In genomic region chr17:10349403-10349802, GRCh38 we compare ENCODE assay signal across 13 cellular contexts. TPM values are rescaled to one million over a fixed set of nuclear protein-coding genes. Genes with fewer than 3 reads are reported as not detected.
A peak's percentile ranks its signal among the peaks of the same experiment; 100 is the strongest.
DNase-seq lines count a peak whose midpoint lies in the region; ATAC-seq, FAIRE-seq and TF ChIP-seq lines count a peak whose summit lies in the region.
"Had no signal": no experiment of that assay in that cellular context is flagged by ENCODE, and none has a peak within 500 bp of the region (broad histone marks: within the 10 kb centered on the region; RNA-seq: fewer than 3 reads in every experiment).

No MANE protein-coding gene starts in this region.

- in situ Hi-C loops in K562 (cut with MboI), result no loop called here

- TF ChIP-seq CTCF in GM12874 (IDR thresholded peaks at IDR 0.05; ENCODE audit: insufficient read depth, low read depth, low read length) (peak; percentile 48; the same call in 1 of the 2 replicates), K562 (IDR thresholded peaks at IDR 0.05 in 2 of 3, conservative IDR thresholded peaks at IDR 0.05 in 1 of 3; ENCODE audit: insufficient read depth in 2 of 3, low read depth in 1 of 3, low read length in 3 of 3) (no peak), nephron progenitor cell (IDR thresholded peaks at IDR 0.05) (no peak)

- no peak overlapping the region for H3K27ac Mint-ChIP-seq in nephron progenitor cell
- H3K27ac Mint-ChIP-seq: activated T-helper 17 cell treated with anti-CD3 and anti-CD28 coated beads, Interleukin-2, amount 50 U/mL, for 72 hours had no signal

- H3K4me2 ChIP-seq in K562 (ENCODE audit: insufficient read depth, low read length) (no peak overlapping the region), trophoblast cell (ENCODE audit: low read length) (no peak overlapping the region)

- H3K4me3 ChIP-seq in K562 (no peak overlapping the region), trophoblast cell (ENCODE audit: low read depth, low read length) (no peak overlapping the region)

- H3K9me3 ChIP-seq in K562 (replicated peaks; ENCODE audit: control insufficient read depth, insufficient read depth, low read depth, low read length) (no peaks in the 10 kb centered on the region), trophoblast cell (ENCODE audit: insufficient read depth, low read depth, low read length) (peaks cover 2% of the 10 kb centered on the region)

- no peaks in the 10 kb centered on the region for H3K79me1 ChIP-seq in trophoblast cell (ENCODE audit: low read length)

- H3K36me3 ChIP-seq in K562 (ENCODE audit: control insufficient read depth, insufficient read depth, low read length), result no peaks in the 10 kb centered on the region
- no peaks in the 10 kb centered on the region for H3K36me3 ChIP-seq in trophoblast cell (ENCODE audit: control insufficient read depth in 1 of 2, insufficient read depth in 2 of 2, low read length in 2 of 2)

- H4K8ac ChIP-seq in trophoblast cell (ENCODE audit: low read depth, low read length), result no peak overlapping the region

- TF ChIP-seq EP300 in K562 (IDR thresholded peaks at IDR 0.05; ENCODE audit: low read length), result no peak

- H2BK5ac ChIP-seq in trophoblast cell (ENCODE audit: low read depth, low read length, poor library complexity), result no peak overlapping the region

- WGBS in K562 (ENCODE audit: insufficient coverage, low coverage, missing lambda C conversion rate), result 36% methylated on average over 1 of the region's 1 CpG
- WGBS in trophoblast cell (ENCODE audit: extremely low coverage, insufficient coverage, insufficient read length), result no CpG with 5 or more reads among the region's 1 CpG

- DNase-seq in HT1080 (ENCODE audit: low read depth) (peak; percentile 25), K562 (ENCODE audit: extremely low read depth in 1 of 4, low spot score in 3 of 4) (no peak), trophoblast cell (peak; percentile 8 to 42), HuH-7 (ENCODE audit: low spot score) (no peak), nephron progenitor cell (no peak)
- DNase-seq: activated CD4-positive, CD25-positive, alpha-beta regulatory T cell; DMS53; HCEC 1CT; NCI-H345; SHP77 had no signal

- H2AK5ac ChIP-seq in trophoblast cell (ENCODE audit: low read length), result no peak overlapping the region

- H3K36me3 Mint-ChIP-seq in nephron progenitor cell (ENCODE audit: low read depth), result no peaks in the 10 kb centered on the region

- no TSS peak for BruUV-seq in K562 (replicated peaks; lab: Mats Ljungman, UMichigan)

- H3K4me3 Mint-ChIP-seq in nephron progenitor cell, result no peak overlapping the region
- H3K4me3 Mint-ChIP-seq: activated T-helper 17 cell treated with anti-CD3 and anti-CD28 coated beads, Interleukin-2, amount 50 U/mL, for 72 hours had no signal

- H3K9ac ChIP-seq in K562 (ENCODE audit: insufficient read depth in 1 of 2, low read depth in 2 of 2, low read length in 2 of 2) (no peak overlapping the region), trophoblast cell (ENCODE audit: low read length) (no peak overlapping the region)

- no peak for TF ChIP-seq POLR2A in K562 (conservative IDR thresholded peaks at IDR 0.05)

- H3K9me1 ChIP-seq in K562 (ENCODE audit: control insufficient read depth, insufficient read depth, low read length), result no peaks in the 10 kb centered on the region

- H3K23ac ChIP-seq in trophoblast cell (ENCODE audit: low read length), result no peak overlapping the region

- H3K79me2 ChIP-seq in K562 (ENCODE audit: control insufficient read depth, insufficient read depth, low read length) (no peaks in the 10 kb centered on the region), trophoblast cell (ENCODE audit: control insufficient read depth, insufficient read depth, low read length, poor library complexity) (no peaks in the 10 kb centered on the region)

- H3K4me1 Mint-ChIP-seq in nephron progenitor cell, result no peaks in the 10 kb centered on the region
- H3K4me1 Mint-ChIP-seq: activated T-helper 17 cell treated with anti-CD3 and anti-CD28 coated beads, Interleukin-2, amount 50 U/mL, for 72 hours had no signal

- no peak for FAIRE-seq in K562 (lab: Jason Lieb, UNC)

- TF ChIP-seq RAD21 in K562 (CRISPR knock-in tag; conservative IDR thresholded peaks at IDR 0.05 in 1 of 2, IDR thresholded peaks at IDR 0.05 in 1 of 2), result no peak

- H3K4ac ChIP-seq in trophoblast cell (ENCODE audit: low read depth, low read length), result no peak overlapping the region

- H3K27me3 ChIP-seq in K562 (ENCODE audit: control insufficient read depth in 2 of 2, insufficient read depth in 2 of 2, low read length in 2 of 2) (no peaks in the 10 kb centered on the region), trophoblast cell (ENCODE audit: insufficient read depth, low read length) (no peaks in the 10 kb centered on the region)

- no peaks in the 10 kb centered on the region for H3K4me1 ChIP-seq in K562 (replicated peaks in 1 of 2; ENCODE audit: control insufficient read depth in 2 of 2, insufficient read depth in 2 of 2, low read length in 2 of 2)
- H3K4me1 ChIP-seq in trophoblast cell (ENCODE audit: control insufficient read depth in 1 of 2, insufficient read depth in 2 of 2, low read length in 2 of 2), result no peaks in the 10 kb centered on the region

- H2AFZ ChIP-seq in K562 (ENCODE audit: low read depth, low read length) (no peak overlapping the region), trophoblast cell (ENCODE audit: insufficient read depth, low read length, poor library complexity) (no peak overlapping the region)

- H3K27ac ChIP-seq in K562 (ENCODE audit: extremely low read depth, low read depth, low read length) (no peak overlapping the region), trophoblast cell (ENCODE audit: low read depth, low read length) (no peak overlapping the region)

- H3K27me3 Mint-ChIP-seq in nephron progenitor cell (ENCODE audit: low read depth, poor library complexity), result peaks cover 7% of the 10 kb centered on the region
- H3K27me3 Mint-ChIP-seq: activated T-helper 17 cell treated with anti-CD3 and anti-CD28 coated beads, Interleukin-2, amount 50 U/mL, for 72 hours had no signal

- POLR2A ChIA-PET in K562 (lab: Yijun Ruan, JAX), result interaction anchor here (0.8 kb wide), 1 partner anchor 1288 kb away, joined by 3 read pairs; no protein-coding TSS in a partner anchor

- H3K14ac ChIP-seq in trophoblast cell (ENCODE audit: low read length), result no peak overlapping the region

- H2BK120ac ChIP-seq in trophoblast cell (ENCODE audit: insufficient read depth, low read length, poor library complexity), result no peak overlapping the region

- H3K9me3 Mint-ChIP-seq in nephron progenitor cell, result no peaks in the 10 kb centered on the region
- H3K9me3 Mint-ChIP-seq: activated T-helper 17 cell treated with anti-CD3 and anti-CD28 coated beads, Interleukin-2, amount 50 U/mL, for 72 hours had no signal

- no peaks in the 10 kb centered on the region for H4K20me1 ChIP-seq in K562 (replicated peaks; ENCODE audit: control insufficient read depth, insufficient read depth, low read length)

- H3K18ac ChIP-seq in trophoblast cell (ENCODE audit: low read length), result no peak overlapping the region

- ATAC-seq in K562 (no peak), HG03378 (IDR thresholded peaks at IDR 0.05; ENCODE audit: unreplicated experiment) (no peak)
- ATAC-seq: activated T-helper 17 cell treated with anti-CD3 and anti-CD28 coated beads, Interleukin-2, amount 50 U/mL, for 72 hours had no signal

- no peak overlapping the region for H2BK12ac ChIP-seq in trophoblast cell (ENCODE audit: low read length)

- CTCF ChIA-PET in K562 (lab: Yijun Ruan, JAX; ENCODE audit: low intra/inter-chr PET ratio), result no interaction called here

- H4K91ac ChIP-seq in trophoblast cell (ENCODE audit: low read depth, low read length), result no peak overlapping the region

- H4K12ac ChIP-seq in trophoblast cell (ENCODE audit: low read depth, low read length), result no peak overlapping the region

- intact Hi-C loops in K562 (cut with micrococcal nuclease), result no loop called here

TF ChIP-seq in K562, 482 proteins besides CTCF, POLR2A, EP300 and RAD21:
- TF ChIP-seq FOXA1 (IDR thresholded peaks at IDR 0.05; ENCODE audit: borderline replicate concordance) (no peak), ZFP36 (IDR thresholded peaks at IDR 0.05; ENCODE audit: low read depth, low read length, partially characterized antibody) (peak; percentile 37)

RNA-seq across cellular contexts. Expression of gene MYH13, which starts 23.4 kb away (rescaled TPM):
- total RNA-seq in HT1080 (2014; rRNA removed; shearing (Covaris generic)), result not detected in 2 replicates
- not detected in 2 replicates for polyA plus RNA-seq in HT1080 (2015; cell fraction: cytosol; rRNA removed)
- not detected in 2 replicates for polyA plus RNA-seq in HT1080 (2015; cell fraction: nucleus; rRNA removed)
- not detected in 2 replicates for total RNA-seq in K562 (2011; cell fraction: chromatin; rRNA removed; ENCODE audit: low replicate concordance)
- not detected in 2 replicates for total RNA-seq in K562 (2011; cell fraction: nucleolus; rRNA removed)
- not detected in 2 replicates for total RNA-seq in K562 (2011; cell fraction: nucleoplasm; rRNA removed)
- total RNA-seq in K562 (2014; rRNA removed) (not detected in 2 replicates), K562 (2014; rRNA removed; fragmentation: Illumina TruSeq; extraction: Trizol) (not detected in 2 replicates), K562 (2015; rRNA removed; fragmentation: Illumina TruSeq; extraction: Trizol) (not detected in 2 replicates), K562 (2021) (not detected in 2 replicates)
- polyA plus RNA-seq in K562 (2011; rRNA removed) (not detected in 2 replicates), K562 (2014; fragmentation: Illumina TruSeq; extraction: Trizol) (not detected in 2 replicates), K562 (2014; fragmentation: Nextera tagmentation; extraction: Ambion mirVana) (under 1 TPM in 1 of 2 experiments, not detected in 1; 0.01 TPM), K562 (2014; rRNA removed) (not detected in 2 replicates)
- not detected in 2 replicates for polyA plus RNA-seq in K562 (2011; cell fraction: cytosol; rRNA removed)
- polyA plus RNA-seq in K562 (2011; cell fraction: nucleus; rRNA removed), result not detected in 2 replicates
- polyA plus RNA-seq in K562 (2012), result 0.03 TPM in 1 of 2 replicates, not detected in the other
- not detected in 2 replicates for polyA minus RNA-seq in K562 (2011; rRNA and poly(A)+ RNA removed)
- polyA minus RNA-seq in K562 (2011; cell fraction: cytosol; rRNA and poly(A)+ RNA removed), result not detected in 2 replicates
- polyA minus RNA-seq in K562 (2011; cell fraction: nucleus; rRNA and poly(A)+ RNA removed), result not detected in 2 replicates
- not detected in 2 replicates for polyA plus RNA-seq in trophoblast cell (2013)
- total RNA-seq: activated T-helper 17 cell treated with anti-CD3 and anti-CD28 coated beads, Interleukin-2, amount 50 U/mL, for 72 hours had no signal

Comparison
In these comparisons a context has a peak if more than half of its experiments do, and no peak if none do; other contexts are left out.
1. DNase-seq: peak in HT1080 (single experiment) and trophoblast cell (2 of 2); none in K562 (0 of 4), HuH-7 (single experiment) and nephron progenitor cell (single experiment).